ENCODE assay signal across 17 cellular contexts in genomic region chr16:30837904-30838303, GRCh38. TPM values are rescaled to one million over a fixed set of nuclear protein-coding genes. Genes with fewer than 3 reads are reported as not detected.
A peak's percentile ranks its signal among the peaks of the same experiment; 100 is the strongest.
DNase-seq lines count a peak whose midpoint lies in the region; ATAC-seq and TF ChIP-seq lines count a peak whose summit lies in the region.
"Had no signal": no experiment of that assay in that cellular context is flagged by ENCODE, and none has a peak within 500 bp of the region (broad histone marks: within the 10 kb centered on the region; RNA-seq: fewer than 3 reads in every experiment).

No MANE protein-coding gene starts in this region.

- TF ChIP-seq CTCF in left ventricle myocardium inferior (IDR thresholded peaks at IDR 0.05; ENCODE audit: borderline replicate concordance) = no peak
- no peak for TF ChIP-seq CTCF in endodermal cell (conservative IDR thresholded peaks at IDR 0.05)
- no peak for TF ChIP-seq CTCF in adrenal gland (IDR thresholded peaks at IDR 0.05)

- TF ChIP-seq POLR2A in adrenal gland (IDR thresholded peaks at IDR 0.05) = no peak

- ATAC-seq in left ventricle myocardium superior = no peak
- ATAC-seq in HG02798 (IDR thresholded peaks at IDR 0.05; ENCODE audit: poor library complexity, unreplicated experiment) = no peak
- ATAC-seq: A549 had no signal

- H3K27me3 Mint-ChIP-seq in endodermal cell (ENCODE audit: insufficient read depth) = peaks cover 1% of the 10 kb centered on the region
- no peaks in the 10 kb centered on the region for H3K27me3 Mint-ChIP-seq in activated CD4-positive, alpha-beta memory T cell treated with anti-CD3 and anti-CD28 coated beads for 36 hours

- no peak overlapping the region for H3K9ac ChIP-seq in endodermal cell (ENCODE audit: extremely low read depth, low read length, poor library complexity, severe bottlenecking)

- H3K9me3 ChIP-seq in left ventricle myocardium inferior (replicated peaks) = no peaks in the 10 kb centered on the region
- H3K9me3 ChIP-seq in endodermal cell (ENCODE audit: control insufficient read depth, low read length) = peaks cover 5% of the 10 kb centered on the region
- H3K9me3 ChIP-seq in adrenal gland (replicated peaks in 1 of 3) = no peaks in the 10 kb centered on the region
- H3K9me3 ChIP-seq: A549, MG63 had no signal

- H3K4me1 ChIP-seq in left ventricle myocardium inferior = peaks cover 4% of the 10 kb centered on the region
- peaks cover 19% of the 10 kb centered on the region for H3K4me1 ChIP-seq in endodermal cell (ENCODE audit: control insufficient read depth, insufficient read depth, low read length)
- no peaks in the 10 kb centered on the region for H3K4me1 ChIP-seq in adrenal gland (replicated peaks in 1 of 2)

- H3K4me3 Mint-ChIP-seq in endodermal cell = no peak overlapping the region
- H3K4me3 Mint-ChIP-seq in activated CD4-positive, alpha-beta memory T cell treated with anti-CD3 and anti-CD28 coated beads for 36 hours = no peak overlapping the region

- peaks cover 17% of the 10 kb centered on the region for H3K9me3 Mint-ChIP-seq in endodermal cell
- no peaks in the 10 kb centered on the region for H3K9me3 Mint-ChIP-seq in activated CD4-positive, alpha-beta memory T cell treated with anti-CD3 and anti-CD28 coated beads for 36 hours

- H3K4me1 Mint-ChIP-seq in endodermal cell = peaks cover 32% of the 10 kb centered on the region
- no peaks in the 10 kb centered on the region for H3K4me1 Mint-ChIP-seq in activated CD4-positive, alpha-beta memory T cell treated with anti-CD3 and anti-CD28 coated beads for 36 hours (ENCODE audit: low read depth)

- peaks cover 7% of the 10 kb centered on the region for H3K36me3 ChIP-seq in left ventricle myocardium inferior
- H3K36me3 ChIP-seq in endodermal cell (ENCODE audit: control insufficient read depth, insufficient read depth, low read length) = peaks cover 8% of the 10 kb centered on the region
- H3K36me3 ChIP-seq in adrenal gland (replicated peaks in 1 of 2) = no peaks in the 10 kb centered on the region
- H3K36me3 ChIP-seq: MG63 had no signal

- H3K27me3 ChIP-seq in left ventricle myocardium inferior (ENCODE audit: low read depth) (no peaks in the 10 kb centered on the region), endodermal cell (ENCODE audit: control insufficient read depth, insufficient read depth, low read length, poor library complexity, severe bottlenecking) (no peaks in the 10 kb centered on the region), adrenal gland (no peaks in the 10 kb centered on the region)
- H3K27me3 ChIP-seq: MG63 had no signal

- intact Hi-C loops in left ventricle myocardium inferior (cut with micrococcal nuclease) = no loop called here
- intact Hi-C loops in left ventricle myocardium superior (cut with micrococcal nuclease) = no loop called here
- intact Hi-C loops in adrenal gland (cut with DNase I) = no loop called here
- intact Hi-C loops in activated CD4-positive, alpha-beta memory T cell treated with anti-CD3 and anti-CD28 coated beads for 36 hours (cut with micrococcal nuclease) = no loop called here

- peak overlapping the region; percentile 14 for H3K27ac ChIP-seq in left ventricle myocardium inferior (replicated peaks)
- no peak overlapping the region for H3K27ac ChIP-seq in endodermal cell (ENCODE audit: low read depth, low read length)
- no peak overlapping the region for H3K27ac ChIP-seq in adrenal gland
- H3K27ac ChIP-seq: A549 had no signal

- H3K4me3 ChIP-seq in left ventricle myocardium inferior = no peak overlapping the region
- H3K4me3 ChIP-seq in endodermal cell (ENCODE audit: low read length) = no peak overlapping the region
- H3K4me3 ChIP-seq in adrenal gland = no peak overlapping the region
- H3K4me3 ChIP-seq: A549, MG63 had no signal

- WGBS in endodermal cell (ENCODE audit: insufficient coverage in 1 of 2, insufficient read length in 1 of 2), 2 experiments = 65% methylated on average over 1 of the region's 1 CpG; no CpG with 5 or more reads in 1 of the 2 experiments
- 42 to 67% (median 53%) methylated on average over 1 of the region's 1 CpG for WGBS in adrenal gland, 4 donors

- peaks cover 12% of the 10 kb centered on the region for H3K36me3 Mint-ChIP-seq in endodermal cell (ENCODE audit: low read depth)
- H3K36me3 Mint-ChIP-seq in activated CD4-positive, alpha-beta memory T cell treated with anti-CD3 and anti-CD28 coated beads for 36 hours = no peaks in the 10 kb centered on the region

- H3K27ac Mint-ChIP-seq in endodermal cell = peak overlapping the region; percentile 89
- no peak overlapping the region for H3K27ac Mint-ChIP-seq in activated CD4-positive, alpha-beta memory T cell treated with anti-CD3 and anti-CD28 coated beads for 36 hours

- POLR2A ChIA-PET in activated CD4-positive, alpha-beta memory T cell treated with anti-CD3 and anti-CD28 coated beads for 36 hours (lab: Charles Lee) = no interaction called here

- DNase-seq in left ventricle myocardium inferior (no peak), left ventricle myocardium superior (no peak), OCI-M1 (lab: John Stamatoyannopoulos, UW) (peak; percentile 26), endodermal cell (no peak), adrenal gland (no peak), NCI-H2227 (lab: John Stamatoyannopoulos, UW; ENCODE audit: unreplicated experiment) (no peak)
- DNase-seq in activated CD4-positive, alpha-beta memory T cell treated with anti-CD3 and anti-CD28 coated beads for 36 hours = no peak
- DNase-seq: DMS79 treated with DMSO at 0.1 percent for 48 hours, HCEC 1CT, KBM-7, MG63, NCI-H1105, NCI-H1694 treated with DMSO at 0.1 percent for 48 hours, NCI-H82, SHP77 treated with DMSO at 0.1 percent for 48 hours had no signal

- CTCF ChIA-PET in activated CD4-positive, alpha-beta memory T cell treated with anti-CD3 and anti-CD28 coated beads for 36 hours (lab: Charles Lee) = interaction anchor here (0.6 to 1.8 kb wide), 2 partner anchors 15 to 23 kb away, joined by 3 to 9 read pairs; no protein-coding TSS in a partner anchor

RNA-seq across cellular contexts. Expression of gene ZNF629, which starts 50.9 kb away (rescaled TPM):
- total RNA-seq in left ventricle myocardium inferior (21.1 TPM), left ventricle myocardium superior (19.2 TPM), endodermal cell (10 to 100 TPM; 31.8 to 33.3 TPM), adrenal gland (10 to 100 TPM; 19.5 to 27.0 (median 24.3) TPM)
- polyA plus RNA-seq in endodermal cell (2013, experiment 1 of 2) = 24.3 TPM
- 24.7 TPM for polyA plus RNA-seq in endodermal cell (2013, experiment 2 of 2)
- polyA plus RNA-seq in adrenal gland = 10 to 100 TPM in 2 of 3 donors, 1 to 10 TPM in 1; 7.9 to 14.7 (median 13.6) TPM
- 1 to 10 TPM; 2.9 to 3.1 TPM for total RNA-seq in activated CD4-positive, alpha-beta memory T cell treated with anti-CD3 and anti-CD28 coated beads for 36 hours

RNA-seq across cellular contexts. Expression of gene BCL7C, which starts 56.0 kb away (rescaled TPM):
- 25.2 TPM for total RNA-seq in left ventricle myocardium inferior
- 29.6 TPM for total RNA-seq in left ventricle myocardium superior
- 10 to 100 TPM; 64.7 to 67.6 TPM for total RNA-seq in endodermal cell
- 39.4 TPM for polyA plus RNA-seq in endodermal cell (2013, experiment 1 of 2)
- polyA plus RNA-seq in endodermal cell (2013, experiment 2 of 2) = 41.9 TPM
- total RNA-seq in adrenal gland = 10 to 100 TPM; 18.0 to 45.3 (median 30.2) TPM
- polyA plus RNA-seq in adrenal gland = 10 to 100 TPM in 2 of 3 donors, 1 to 10 TPM in 1; 7.7 to 88.3 (median 50.1) TPM
- total RNA-seq in activated CD4-positive, alpha-beta memory T cell treated with anti-CD3 and anti-CD28 coated beads for 36 hours = 10 to 100 TPM; 25.6 to 25.7 TPM

RNA-seq across cellular contexts. Expression of gene CTF1, which starts 58.5 kb away (rescaled TPM):
- total RNA-seq in left ventricle myocardium inferior (9.6 TPM), left ventricle myocardium superior (7.5 TPM), endodermal cell (1 to 10 TPM; 3.1 to 3.3 TPM), adrenal gland (10 to 100 TPM in 4 of 8 donors, 1 to 10 TPM in 4; 3.4 to 13.9 (median 9.1) TPM)
- 3.8 TPM for polyA plus RNA-seq in endodermal cell (2013, experiment 1 of 2)
- 2.8 TPM for polyA plus RNA-seq in endodermal cell (2013, experiment 2 of 2)
- polyA plus RNA-seq in adrenal gland = 1 to 10 TPM; 4.0 to 7.0 (median 4.7) TPM
- under 1 TPM; 0.22 to 0.43 TPM for total RNA-seq in activated CD4-positive, alpha-beta memory T cell treated with anti-CD3 and anti-CD28 coated beads for 36 hours
